Comparison of ENCODE assay signal across 3 cellular contexts in genomic region chr7:136479922-136480321, GRCh38.
TF ChIP-seq lines count a peak whose summit lies in the region.

No MANE protein-coding gene starts in this region.

TF ChIP-seq in HEK293, 187 proteins besides CTCF, POLR2A, EP300 and RAD21 (continued from another document):
- no peak for TF ChIP-seq ZNF660 (tag by site-specific recombination; IDR thresholded peaks at IDR 0.05)

TF ChIP-seq in K562, 482 proteins besides CTCF, POLR2A, EP300 and RAD21 (continued from another document):
- TF ChIP-seq MCM2 (IDR thresholded peaks at IDR 0.05; ENCODE audit: low read depth) (no peak), ZNF134 (CRISPR knock-in tag; conservative IDR thresholded peaks at IDR 0.05) (peak; percentile 93), ETS1 (conservative IDR thresholded peaks at IDR 0.05; ENCODE audit: control insufficient read depth, low read depth, low read length) (no peak), ZNF3 (CRISPR knock-in tag; IDR thresholded peaks at IDR 0.05) (no peak), MEF2D (tag; conservative IDR thresholded peaks at IDR 0.05; ENCODE audit: low read depth) (no peak)
- TF ChIP-seq, protein P1, sequence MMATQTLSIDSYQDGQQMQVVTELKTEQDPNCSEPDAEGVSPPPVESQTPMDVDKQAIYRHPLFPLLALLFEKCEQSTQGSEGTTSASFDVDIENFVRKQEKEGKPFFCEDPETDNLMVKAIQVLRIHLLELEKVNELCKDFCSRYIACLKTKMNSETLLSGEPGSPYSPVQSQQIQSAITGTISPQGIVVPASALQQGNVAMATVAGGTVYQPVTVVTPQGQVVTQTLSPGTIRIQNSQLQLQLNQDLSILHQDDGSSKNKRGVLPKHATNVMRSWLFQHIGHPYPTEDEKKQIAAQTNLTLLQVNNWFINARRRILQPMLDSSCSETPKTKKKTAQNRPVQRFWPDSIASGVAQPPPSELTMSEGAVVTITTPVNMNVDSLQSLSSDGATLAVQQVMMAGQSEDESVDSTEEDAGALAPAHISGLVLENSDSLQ (IDR thresholded peaks at IDR 0.05), result no peak

TF ChIP-seq in H1, 55 proteins besides CTCF, POLR2A, EP300 and RAD21:
- TF ChIP-seq CBX8 (IDR thresholded peaks at IDR 0.05; ENCODE audit: borderline replicate concordance, low read depth, low read length) (no peak), KDM1A (IDR thresholded peaks at IDR 0.05; ENCODE audit: borderline replicate concordance, low read length) (0 out of 2 replicates have a peak, but pooled peaks have one; percentile 16)
